In genomic region chr11:36271794-36272409, GRCh38 we compare ENCODE assay signal across 21 cellular contexts. TPM values are rescaled to one million over a fixed set of nuclear protein-coding genes. Genes with fewer than 3 reads are reported as not detected.
DNase-seq lines count a peak whose midpoint lies in the region; ATAC-seq and TF ChIP-seq lines count a peak whose summit lies in the region.
"Had no signal": no experiment of that assay in that cellular context is flagged by ENCODE, and none has a peak within 500 bp of the region (broad histone marks: within the 10 kb centered on the region; RNA-seq: fewer than 3 reads in every experiment).

No MANE protein-coding gene starts in this region.

- no peaks in the 10 kb centered on the region for H3K79me2 ChIP-seq in Loucy (ENCODE audit: insufficient read depth, low read length)

- no peak for ATAC-seq in GM21381 (IDR thresholded peaks at IDR 0.05; ENCODE audit: unreplicated experiment)
- ATAC-seq: activated CD8-positive, alpha-beta T cell treated with anti-CD3 and anti-CD28 coated beads, Interleukin-2, amount 10 ng/mL, durations not matched to agents 7 days and 5 days; activated T-cell treated with anti-CD3 and anti-CD28 coated beads, Interleukin-2, amount 50 U/mL, for 72 hours had no signal

- no peak overlapping the region for H3K4me3 ChIP-seq in Loucy (ENCODE audit: low read length, poor library complexity, severe bottlenecking)
- no peak overlapping the region for H3K4me3 ChIP-seq in choroid plexus epithelial cell (ENCODE audit: low read depth, low read length)

- no peaks in the 10 kb centered on the region for H3K27me3 ChIP-seq in Loucy (ENCODE audit: insufficient read depth, low read length, poor library complexity, severe bottlenecking)

- H3K9me3 Mint-ChIP-seq in neural crest cell, result no peaks in the 10 kb centered on the region
- H3K9me3 Mint-ChIP-seq: activated B cell treated with CpG ODN at 0.5 μM for 24 hours; activated naive CD8-positive, alpha-beta T cell treated with anti-CD3 and anti-CD28 coated beads, Interleukin-2, amount 10 ng/mL, durations not matched to agents 7 days and 5 days; activated T-cell treated with anti-CD3 and anti-CD28 coated beads, Interleukin-2, amount 50 U/mL, for 72 hours; immature natural killer cell had no signal

- peaks cover 6% of the 10 kb centered on the region for H3K4me1 Mint-ChIP-seq in neural crest cell
- H3K4me1 Mint-ChIP-seq: activated B cell treated with CpG ODN at 0.5 μM for 24 hours; activated naive CD8-positive, alpha-beta T cell treated with anti-CD3 and anti-CD28 coated beads, Interleukin-2, amount 10 ng/mL, durations not matched to agents 7 days and 5 days; immature natural killer cell had no signal

- DNase-seq in ELR (ENCODE audit: low read depth) (peak; percentile 38), choroid plexus epithelial cell (ENCODE audit: low read depth) (no peak), neural crest cell (ENCODE audit: low read depth, low spot score) (no peak), NCI-H510A (lab: John Stamatoyannopoulos, UW) (no peak), NCI-H774 (lab: John Stamatoyannopoulos, UW) (no peak)
- DNase-seq in central memory CD4-positive, alpha-beta T cell, result no peak
- DNase-seq: activated B cell treated with CpG ODN at 0.5 μM for 24 hours; activated CD8-positive, alpha-beta T cell treated with anti-CD3 and anti-CD28 coated beads, Interleukin-2, amount 10 ng/mL, durations not matched to agents 7 days and 5 days; activated naive CD8-positive, alpha-beta T cell treated with anti-CD3 and anti-CD28 coated beads, Interleukin-2, amount 10 ng/mL, durations not matched to agents 7 days and 5 days; activated T-cell treated with anti-CD3 and anti-CD28 coated beads, Interleukin-2, amount 50 U/mL, for 72 hours; Caco-2; caudate nucleus; immature natural killer cell; Kasumi-1; NCI-H1436 treated with DMSO at 0.1 percent for 48 hours; NCI-H446; posterior cingulate gyrus; stimulated activated CD4-positive, alpha-beta T cell treated with anti-CD3 and anti-CD28 coated beads, Interleukin-2, amount 100 ng/mL, for 48 hours; substantia nigra had no signal

- H3K4me2 ChIP-seq in Loucy (ENCODE audit: low read depth, low read length, poor library complexity, severe bottlenecking), result no peak overlapping the region

- H3K27me3 Mint-ChIP-seq in neural crest cell (ENCODE audit: low read depth), result no peaks in the 10 kb centered on the region
- H3K27me3 Mint-ChIP-seq: activated B cell treated with CpG ODN at 0.5 μM for 24 hours; activated naive CD8-positive, alpha-beta T cell treated with anti-CD3 and anti-CD28 coated beads, Interleukin-2, amount 10 ng/mL, durations not matched to agents 7 days and 5 days had no signal

- H3K4me3 Mint-ChIP-seq in neural crest cell, result no peak overlapping the region
- H3K4me3 Mint-ChIP-seq: activated B cell treated with CpG ODN at 0.5 μM for 24 hours; activated CD8-positive, alpha-beta T cell treated with anti-CD3 and anti-CD28 coated beads, Interleukin-2, amount 10 ng/mL, durations not matched to agents 7 days and 5 days; activated naive CD8-positive, alpha-beta T cell treated with anti-CD3 and anti-CD28 coated beads, Interleukin-2, amount 10 ng/mL, durations not matched to agents 7 days and 5 days; activated T-cell treated with anti-CD3 and anti-CD28 coated beads, Interleukin-2, amount 50 U/mL, for 72 hours; immature natural killer cell had no signal

- H3K9ac ChIP-seq in Loucy (ENCODE audit: low read depth, low read length, poor library complexity, severe bottlenecking), result no peak overlapping the region

- TF ChIP-seq CTCF in Loucy (conservative IDR thresholded peaks at IDR 0.05; ENCODE audit: low read length), result peak; percentile 40
- peak; percentile 29 for TF ChIP-seq CTCF in choroid plexus epithelial cell (conservative IDR thresholded peaks at IDR 0.05; ENCODE audit: low read depth, low read length)
- no peak for TF ChIP-seq CTCF in neural crest cell (conservative IDR thresholded peaks at IDR 0.05)

- H3K9me2 ChIP-seq in Loucy (replicated peaks; ENCODE audit: low read depth, low read length), result no peaks in the 10 kb centered on the region

- peaks cover 10% of the 10 kb centered on the region; the same call in 1 of the 2 replicates for H3K36me3 ChIP-seq in Loucy (ENCODE audit: insufficient read depth, low read length)

- no peaks in the 10 kb centered on the region for H4K20me1 ChIP-seq in Loucy (ENCODE audit: insufficient read depth, low read length, poor library complexity, severe bottlenecking)

- H3F3A ChIP-seq in Loucy (ENCODE audit: low read depth), result no peaks in the 10 kb centered on the region

- peak overlapping the region; percentile 91 for H3K27ac Mint-ChIP-seq in neural crest cell (ENCODE audit: unreplicated experiment)
- H3K27ac Mint-ChIP-seq: activated B cell treated with CpG ODN at 0.5 μM for 24 hours; activated CD8-positive, alpha-beta T cell treated with anti-CD3 and anti-CD28 coated beads, Interleukin-2, amount 10 ng/mL, durations not matched to agents 7 days and 5 days; activated naive CD8-positive, alpha-beta T cell treated with anti-CD3 and anti-CD28 coated beads, Interleukin-2, amount 10 ng/mL, durations not matched to agents 7 days and 5 days; activated T-cell treated with anti-CD3 and anti-CD28 coated beads, Interleukin-2, amount 50 U/mL, for 72 hours; immature natural killer cell had no signal

- H3K36me3 Mint-ChIP-seq in neural crest cell (ENCODE audit: low read depth), result peaks cover 18% of the 10 kb centered on the region

- H3K4me1 ChIP-seq in Loucy (ENCODE audit: insufficient read depth, low read length, poor library complexity, severe bottlenecking), result peaks cover 9% of the 10 kb centered on the region
- H3K4me1 ChIP-seq: Caco-2 had no signal

- no peaks in the 10 kb centered on the region for H3K9me3 ChIP-seq in Loucy (ENCODE audit: insufficient read depth, low read depth, low read length)
- H3K9me3 ChIP-seq: Caco-2 had no signal

- H2AFZ ChIP-seq in Loucy (ENCODE audit: low read length), result no peak overlapping the region

RNA-seq across cellular contexts. Expression of gene COMMD9, which starts 17.3 kb away (rescaled TPM):
- total RNA-seq in neural crest cell, result 77.4 and 85.8 TPM in 2 replicates

RNA-seq across cellular contexts. Expression of gene PRR5L, which starts 24.2 kb away (rescaled TPM):
- 6.6 and 7.7 TPM in 2 replicates for total RNA-seq in neural crest cell
- total RNA-seq: Caco-2 had no signal
